8 cellular contexts compared by ENCODE assay signal in the genomic region with DNA sequence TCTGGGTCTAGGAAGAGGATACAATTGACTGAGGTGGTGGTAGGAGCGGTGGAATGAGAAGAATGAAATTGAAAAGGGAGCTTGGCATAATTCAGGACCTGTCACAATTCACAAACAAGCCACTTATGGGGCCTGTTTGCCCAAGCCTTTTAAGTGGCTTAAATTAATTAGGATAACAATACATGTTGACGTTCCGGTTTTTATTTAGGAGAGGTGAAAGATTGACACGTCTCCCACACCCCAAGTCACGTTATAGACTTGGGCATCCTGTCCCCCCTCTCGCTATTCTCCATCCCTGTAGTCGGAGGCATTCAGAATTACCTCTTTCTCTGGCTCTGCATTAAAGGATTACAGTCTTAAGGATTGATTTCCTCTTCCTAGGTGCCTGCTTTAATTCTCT. TPM values are rescaled to one million over a fixed set of nuclear protein-coding genes. Genes with fewer than 3 reads are reported as not detected.
DNase-seq lines count a peak whose midpoint lies in the region; ATAC-seq, FAIRE-seq and TF ChIP-seq lines count a peak whose summit lies in the region.

No MANE protein-coding gene starts in this region.

- no peak overlapping the region for H3K9ac ChIP-seq in endodermal cell (ENCODE audit: extremely low read depth, low read length, poor library complexity, severe bottlenecking)
- no peak overlapping the region for H3K9ac ChIP-seq in trophoblast cell (ENCODE audit: low read length)

- no peaks in the 10 kb centered on the region for H3K9me2 ChIP-seq in OCI-LY7 (ENCODE audit: insufficient read depth, low read length)

- no peak overlapping the region for H3K23ac ChIP-seq in trophoblast cell (ENCODE audit: low read length)

- peaks cover 15% of the 10 kb centered on the region for H3K27me3 ChIP-seq in endodermal cell (ENCODE audit: control insufficient read depth, insufficient read depth, low read length, poor library complexity, severe bottlenecking)
- H3K27me3 ChIP-seq in trophoblast cell (ENCODE audit: insufficient read depth, low read length): no peaks in the 10 kb centered on the region

- ATAC-seq in GM18907 (IDR thresholded peaks at IDR 0.05; ENCODE audit: unreplicated experiment): no peak

- no peaks in the 10 kb centered on the region for H3K9me3 Mint-ChIP-seq in endodermal cell

- no peaks in the 10 kb centered on the region for H3K79me1 ChIP-seq in trophoblast cell (ENCODE audit: low read length)

- H3K4me1 Mint-ChIP-seq in endodermal cell: peaks cover 17% of the 10 kb centered on the region

- peak overlapping the region; percentile 65 for H3K4me3 ChIP-seq in OCI-LY7 (ENCODE audit: low read depth, low read length, poor library complexity, severe bottlenecking)
- peak overlapping the region; percentile 92 for H3K4me3 ChIP-seq in endodermal cell (ENCODE audit: low read length)
- H3K4me3 ChIP-seq in trophoblast cell (ENCODE audit: low read depth, low read length): no peak overlapping the region

- no peak overlapping the region for H3K18ac ChIP-seq in trophoblast cell (ENCODE audit: low read length)

- DNase-seq in OCI-LY7 (ENCODE audit: low spot score) (no peak), endodermal cell (no peak), trophoblast cell (no peak), RCC 7860 (ENCODE audit: low spot score) (no peak), anterior cingulate cortex (lab: John Stamatoyannopoulos, UW) (no peak), NCI-H510A treated with DMSO at 0.1 percent for 48 hours (lab: John Stamatoyannopoulos, UW) (no peak)

- H3K27ac Mint-ChIP-seq in endodermal cell: peak overlapping the region; percentile 91

- H3K27ac ChIP-seq in OCI-LY7 (ENCODE audit: low read depth, low read length, poor library complexity, severe bottlenecking): no peak overlapping the region
- H3K27ac ChIP-seq in endodermal cell (ENCODE audit: low read depth, low read length): no peak overlapping the region
- H3K27ac ChIP-seq in trophoblast cell (ENCODE audit: low read depth, low read length): no peak overlapping the region

- peak overlapping the region; percentile 80 for H4K8ac ChIP-seq in trophoblast cell (ENCODE audit: low read depth, low read length)

- peaks cover 16% of the 10 kb centered on the region for H3K27me3 Mint-ChIP-seq in endodermal cell (ENCODE audit: insufficient read depth)

- H3K4ac ChIP-seq in trophoblast cell (ENCODE audit: low read depth, low read length): no peak overlapping the region

- peak; percentile 60 for FAIRE-seq in G401.6 (lab: Jason Lieb, UNC)
- no peak for FAIRE-seq in RCC 7860 (lab: Jason Lieb, UNC)

- peak overlapping the region; percentile 95 for H2AFZ ChIP-seq in OCI-LY7 (ENCODE audit: low read length)
- peak overlapping the region; percentile 30 for H2AFZ ChIP-seq in trophoblast cell (ENCODE audit: insufficient read depth, low read length, poor library complexity)

- no peaks in the 10 kb centered on the region for H4K20me1 ChIP-seq in OCI-LY7 (ENCODE audit: insufficient read depth, low read length)

- H4K12ac ChIP-seq in trophoblast cell (ENCODE audit: low read depth, low read length): no peak overlapping the region

- peaks cover 6% of the 10 kb centered on the region for H3K36me3 Mint-ChIP-seq in endodermal cell (ENCODE audit: low read depth)

- TF ChIP-seq CTCF in OCI-LY7 (conservative IDR thresholded peaks at IDR 0.05; ENCODE audit: low read length): no peak
- TF ChIP-seq CTCF in endodermal cell (conservative IDR thresholded peaks at IDR 0.05): no peak

- POLR2A ChIA-PET in OCI-LY7 (lab: Charles Lee): interaction anchor here (0.7 to 1.3 kb wide), 4 partner anchors 12 to 49 kb away, joined by 3 to 4 read pairs (median 3); no protein-coding TSS in a partner anchor

- H3K36me3 ChIP-seq in OCI-LY7 (ENCODE audit: insufficient read depth, low read length): no peaks in the 10 kb centered on the region
- no peaks in the 10 kb centered on the region for H3K36me3 ChIP-seq in endodermal cell (ENCODE audit: control insufficient read depth, insufficient read depth, low read length)
- H3K36me3 ChIP-seq in trophoblast cell (ENCODE audit: control insufficient read depth in 1 of 2, insufficient read depth in 2 of 2, low read length in 2 of 2): peaks cover 5 to 9% of the 10 kb centered on the region in 2 experiments

- WGBS in endodermal cell (ENCODE audit: insufficient coverage in 1 of 2, insufficient read length in 1 of 2), 2 experiments: 18 to 25% methylated on average over 2 to 7 of the region's 7 CpGs
- WGBS in trophoblast cell (ENCODE audit: extremely low coverage, insufficient coverage, insufficient read length): no CpG with 5 or more reads among the region's 7 CpGs

- no peak overlapping the region for H3K14ac ChIP-seq in trophoblast cell (ENCODE audit: low read length)

- H3K79me2 ChIP-seq in OCI-LY7 (ENCODE audit: insufficient read depth, low read depth, low read length) (no peaks in the 10 kb centered on the region), trophoblast cell (ENCODE audit: control insufficient read depth, insufficient read depth, low read length, poor library complexity) (no peaks in the 10 kb centered on the region)

- H3K4me3 Mint-ChIP-seq in endodermal cell: peak overlapping the region; percentile 94

- no TSS peak for BruUV-seq in OCI-LY7 (replicated peaks; lab: Mats Ljungman, UMichigan)

- intact Hi-C loops in OCI-LY7 (cut with micrococcal nuclease; ENCODE audit: unreplicated experiment): no loop called here

- no peak overlapping the region for H2BK12ac ChIP-seq in trophoblast cell (ENCODE audit: low read length)

- H3K4me1 ChIP-seq in OCI-LY7 (ENCODE audit: insufficient read depth, low read length, poor library complexity, severe bottlenecking) (peaks cover 20% of the 10 kb centered on the region), endodermal cell (ENCODE audit: control insufficient read depth, insufficient read depth, low read length) (peaks cover 2% of the 10 kb centered on the region), trophoblast cell (ENCODE audit: control insufficient read depth in 1 of 2, insufficient read depth in 2 of 2, low read length in 2 of 2) (peaks cover 4% of the 10 kb centered on the region in 2 experiments)

- H2BK5ac ChIP-seq in trophoblast cell (ENCODE audit: low read depth, low read length, poor library complexity): no peak overlapping the region

- H3K9me3 ChIP-seq in OCI-LY7 (ENCODE audit: low read length) (no peaks in the 10 kb centered on the region), endodermal cell (ENCODE audit: control insufficient read depth, low read length) (no peaks in the 10 kb centered on the region), trophoblast cell (ENCODE audit: insufficient read depth, low read depth, low read length) (peaks cover 2% of the 10 kb centered on the region)

- H2BK120ac ChIP-seq in trophoblast cell (ENCODE audit: insufficient read depth, low read length, poor library complexity): no peak overlapping the region

- H2AK5ac ChIP-seq in trophoblast cell (ENCODE audit: low read length): no peak overlapping the region

- CTCF ChIA-PET in OCI-LY7 (lab: Charles Lee; ENCODE audit: unreplicated experiment): interaction anchor here (2.2 kb wide), 1 partner anchor 18 kb away, joined by 7 read pairs; no protein-coding TSS in a partner anchor

- no peak overlapping the region for H4K91ac ChIP-seq in trophoblast cell (ENCODE audit: low read depth, low read length)

- H3K4me2 ChIP-seq in OCI-LY7 (ENCODE audit: low read length): peak overlapping the region; percentile 78
- H3K4me2 ChIP-seq in trophoblast cell (ENCODE audit: low read length): peak overlapping the region; percentile 96

RNA-seq across cellular contexts. Expression of gene CALCOCO1, which starts 1.0 kb away (rescaled TPM):
- 12.8 and 18.9 TPM in 2 replicates for total RNA-seq in OCI-LY7 (2014; rRNA removed; shearing (Covaris generic))
- total RNA-seq in OCI-LY7 (2022) (25.1 and 30.9 TPM in 2 replicates), endodermal cell (10 to 100 TPM; 41.4 to 45.7 TPM)
- polyA plus RNA-seq in endodermal cell (2013, experiment 1 of 2): 72.2 TPM
- 59.0 TPM for polyA plus RNA-seq in endodermal cell (2013, experiment 2 of 2)
- polyA plus RNA-seq in trophoblast cell (2013): 44.9 and 46.2 TPM in 2 replicates

RNA-seq across cellular contexts. Expression of gene CISTR, which starts 23.6 kb away (rescaled TPM):
- total RNA-seq in OCI-LY7 (2014; rRNA removed; shearing (Covaris generic)): 0.67 and 0.76 TPM in 2 replicates
- total RNA-seq in OCI-LY7 (2022) (1.3 and 3.2 TPM in 2 replicates), endodermal cell (not detected)
- not detected for polyA plus RNA-seq in endodermal cell (2013, experiment 1 of 2)
- not detected for polyA plus RNA-seq in endodermal cell (2013, experiment 2 of 2)
- polyA plus RNA-seq in trophoblast cell (2013): not detected in 2 replicates

RNA-seq across cellular contexts. Expression of gene ATP5MC2, which starts 52.3 kb away (rescaled TPM):
- 423 and 500 TPM in 2 replicates for total RNA-seq in OCI-LY7 (2014; rRNA removed; shearing (Covaris generic))
- total RNA-seq in OCI-LY7 (2022) (374 and 417 TPM in 2 replicates), endodermal cell (100 to 1,000 TPM; 299 to 307 TPM)
- polyA plus RNA-seq in endodermal cell (2013, experiment 1 of 2): 609 TPM
- polyA plus RNA-seq in endodermal cell (2013, experiment 2 of 2): 513 TPM
- polyA plus RNA-seq in trophoblast cell (2013): 232 and 239 TPM in 2 replicates
